ENCODE assay signal across 8 cellular contexts in the genomic region with DNA sequence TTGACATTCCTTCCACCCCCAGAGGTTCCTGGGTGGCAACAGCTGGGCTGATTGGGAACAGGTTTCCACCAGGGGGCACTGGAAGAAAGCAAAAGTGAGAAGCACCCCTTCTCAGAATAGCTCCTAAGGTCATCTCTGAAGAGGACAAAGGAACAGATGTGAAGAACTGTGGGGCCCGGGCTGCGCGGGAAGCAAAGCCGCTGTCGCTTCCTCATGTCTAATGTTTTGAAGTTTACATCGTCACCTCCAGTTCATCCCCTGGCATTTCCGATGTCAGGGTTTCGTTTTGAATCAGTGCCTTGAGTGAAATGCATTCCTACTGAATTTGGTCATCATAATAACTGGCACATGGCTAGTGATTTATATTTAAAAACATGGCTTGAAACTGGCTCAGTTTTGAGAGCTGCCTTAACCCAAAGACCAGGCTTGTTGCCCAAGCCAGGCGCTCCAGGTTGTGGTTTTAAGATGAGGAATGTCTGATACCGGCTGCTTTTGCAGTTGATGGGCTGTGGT. TPM values are rescaled to one million over a fixed set of nuclear protein-coding genes. Genes with fewer than 3 reads are reported as not detected.
DNase-seq lines count a peak whose midpoint lies in the region; ATAC-seq and TF ChIP-seq lines count a peak whose summit lies in the region.

No MANE protein-coding gene starts in this region.

- WGBS in lung, 2 donors = 4 to 9% methylated on average over 10 of the region's 10 CpGs

- peaks cover 17% of the 10 kb centered on the region for H3K4me1 ChIP-seq in A673 (ENCODE audit: insufficient read depth, low read length, poor library complexity, severe bottlenecking)
- H3K4me1 ChIP-seq in lung (ENCODE audit: control insufficient read depth in 2 of 2, insufficient read depth in 2 of 2, low read length in 2 of 2) = peaks cover 0 to 9% of the 10 kb centered on the region in 2 donors

- TF ChIP-seq CTCF in A673 (conservative IDR thresholded peaks at IDR 0.05; ENCODE audit: low read depth, low read length) (peak; percentile 79), lung (IDR thresholded peaks at IDR 0.05; ENCODE audit: control extremely low read depth, extremely low read depth) (peak; percentile 54)

- no peak overlapping the region for H3K27ac ChIP-seq in A673 (ENCODE audit: low read depth, low read length, poor library complexity, severe bottlenecking)
- peak overlapping the region; percentile 69 to 76 for H3K27ac ChIP-seq in lung (ENCODE audit: low read depth in 1 of 2, low read length in 1 of 2)

- DNase-seq in A673 (ENCODE audit: low spot score) (peak; percentile 82), NCI-H510A treated with DMSO at 0.1 percent for 48 hours (lab: John Stamatoyannopoulos, UW) (peak; percentile 40), dermis blood vessel endothelial cell (peak; percentile 96), lung (ENCODE audit: low spot score) (peak; percentile 45)
- peak; percentile 89 for DNase-seq in activated CD4-positive, alpha-beta T cell treated with anti-CD3 and anti-CD28 coated beads for 48 hours
- DNase-seq in stimulated activated CD8-positive, alpha-beta memory T cell treated with anti-CD3 and anti-CD28 coated beads, Interleukin-15, amount 100 ng/mL, for 1 hour (ENCODE audit: low read depth) = peak; percentile 47

- H3K36me3 ChIP-seq in A673 (ENCODE audit: insufficient read depth, low read length, poor library complexity, severe bottlenecking) = no peaks in the 10 kb centered on the region
- no peaks in the 10 kb centered on the region for H3K36me3 ChIP-seq in lung (ENCODE audit: control insufficient read depth in 2 of 2, insufficient read depth in 2 of 2, low read length in 2 of 2)

- no peak overlapping the region for H3K4me3 ChIP-seq in A673 (ENCODE audit: low read depth, low read length, poor library complexity, severe bottlenecking)
- no peak overlapping the region for H3K4me3 ChIP-seq in lung

- H3K27me3 ChIP-seq in A673 (replicated peaks; ENCODE audit: insufficient read depth, low read depth, low read length, poor library complexity) (no peaks in the 10 kb centered on the region), lung (ENCODE audit: control insufficient read depth, insufficient read depth) (no peaks in the 10 kb centered on the region)

- CTCF ChIA-PET in A673 (lab: Charles Lee) = interaction anchor here (0.5 to 1.5 kb wide), 6 partner anchors 17 to 527 kb away, joined by 3 to 13 read pairs (median 4); no protein-coding TSS in a partner anchor

- POLR2A ChIA-PET in A673 (lab: Charles Lee; ENCODE audit: low non-redundant PET) = no interaction called here

- BruUV-seq in A673 (replicated peaks; lab: Mats Ljungman, UMichigan) = no TSS peak

- ATAC-seq in GM18858 (IDR thresholded peaks at IDR 0.05; ENCODE audit: unreplicated experiment) (peak; percentile 88), HG03060 (IDR thresholded peaks at IDR 0.05; ENCODE audit: low read depth, unreplicated experiment) (peak; percentile 65), lung (ENCODE audit: insufficient read depth, low FRiP score) (peak; percentile 66)

- intact Hi-C loops in A673 (cut with micrococcal nuclease; ENCODE audit: unreplicated experiment) = loop anchor here (2.0 to 10.0 kb wide), 2 partner anchors 419 to 837 kb away; no protein-coding TSS in a partner anchor

- H3K9me3 ChIP-seq in A673 (ENCODE audit: low read depth, low read length, poor library complexity, severe bottlenecking) (no peaks in the 10 kb centered on the region), lung (ENCODE audit: control insufficient read depth in 2 of 2, insufficient read depth in 1 of 2, low read length in 1 of 2) (no peaks in the 10 kb centered on the region)

RNA-seq across cellular contexts. Expression of a gene that starts 6.1 kb away (rescaled TPM):
- 1.4 and 2.0 TPM in 2 replicates for total RNA-seq in A673 (2021)
- 0.17 and 0.23 TPM in 2 replicates for total RNA-seq in dermis blood vessel endothelial cell
- 1 to 10 TPM; 2.4 to 9.1 TPM for total RNA-seq in lung
- polyA plus RNA-seq in lung = 1 to 10 TPM in 1 of 2 donors, under 1 TPM in 1; 0.91 to 1.6 TPM

Comparison
In these comparisons a context has a peak if more than half of its experiments do, and no peak if none do; other contexts are left out.
1. DNase-seq: peak in every context shown above with its lines; median percentile 96 in dermis blood vessel endothelial cell; 89 in activated CD4-positive, alpha-beta T cell treated with anti-CD3 and anti-CD28 coated beads for 48 hours; 82 in A673; 47 in stimulated activated CD8-positive, alpha-beta memory T cell treated with anti-CD3 and anti-CD28 coated beads, Interleukin-15, amount 100 ng/mL, for 1 hour; 45 in lung; 40 in NCI-H510A treated with DMSO at 0.1 percent for 48 hours.